15 cellular contexts compared by ENCODE assay signal in the genomic region with DNA sequence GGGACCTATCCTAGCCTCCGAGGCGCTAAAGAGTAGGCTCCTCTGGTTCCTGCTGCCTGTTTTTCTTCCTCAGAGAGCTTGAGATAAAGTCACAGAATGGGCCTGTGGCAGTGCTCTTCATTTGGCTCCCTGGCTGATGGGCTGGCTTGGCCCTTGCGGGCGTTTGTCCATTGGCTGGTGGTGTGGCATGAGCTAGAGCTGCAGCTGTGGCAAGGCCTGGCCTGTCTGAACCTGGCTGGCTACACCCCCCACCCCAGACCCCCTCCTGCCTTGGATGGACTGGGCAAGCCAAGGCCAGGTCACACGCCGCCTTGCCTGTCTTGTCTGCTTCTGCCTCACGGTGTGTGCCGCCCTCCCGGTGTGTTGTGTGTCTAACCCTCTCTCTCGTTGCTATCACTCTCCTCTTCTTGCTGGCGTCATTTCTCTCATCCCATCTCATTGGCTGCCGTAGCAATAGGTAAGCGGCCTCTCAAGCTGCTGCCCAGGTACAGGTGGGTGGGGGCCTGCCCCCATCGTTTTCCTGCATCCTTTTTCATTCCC. TPM values are rescaled to one million over a fixed set of nuclear protein-coding genes. Genes with fewer than 3 reads are reported as not detected.
DNase-seq lines count a peak whose midpoint lies in the region; ATAC-seq and TF ChIP-seq lines count a peak whose summit lies in the region.
"Had no signal": no experiment of that assay in that cellular context is flagged by ENCODE, and none has a peak within 500 bp of the region (broad histone marks: within the 10 kb centered on the region; RNA-seq: fewer than 3 reads in every experiment).

No MANE protein-coding gene starts in this region.

- H3K9me3 ChIP-seq in right cardiac atrium (ENCODE audit: control insufficient read depth, low read length) = no peaks in the 10 kb centered on the region

- no peak overlapping the region for H3K27ac ChIP-seq in right cardiac atrium (ENCODE audit: low read length)

- no peaks in the 10 kb centered on the region for H3K9me3 Mint-ChIP-seq in nephron progenitor cell
- H3K9me3 Mint-ChIP-seq: activated B cell treated with CpG ODN at 0.5 μM for 24 hours; activated T-cell treated with anti-CD3 and anti-CD28 coated beads, Interleukin-2, amount 50 U/mL, for 4 hours; CD14-positive monocyte had no signal

- H3K27ac Mint-ChIP-seq in nephron progenitor cell = peak overlapping the region; percentile 98
- H3K27ac Mint-ChIP-seq: activated B cell treated with CpG ODN at 0.5 μM for 24 hours had no signal

- DNase-seq in right cardiac atrium = peak in 2 of 3 donors; percentile 49 to 56
- no peak for DNase-seq in Right ventricle myocardium inferior (ENCODE audit: missing footprints)
- DNase-seq in choroid plexus epithelial cell (ENCODE audit: low read depth) = no peak
- DNase-seq in nephron progenitor cell = no peak
- no peak for DNase-seq in activated CD4-positive, alpha-beta T cell treated with anti-CD3 and anti-CD28 coated beads for 1 hour
- no peak for DNase-seq in activated CD8-positive, alpha-beta memory T cell treated with anti-CD3 and anti-CD28 coated beads, Interleukin-2, amount 50 U/mL, for 4 hours
- DNase-seq: activated B cell treated with CpG ODN at 0.5 μM for 24 hours; activated T-cell treated with anti-CD3 and anti-CD28 coated beads, Interleukin-2, amount 50 U/mL, for 4 hours; cortex of kidney; GOT3; midbrain; stimulated activated CD8-positive, alpha-beta memory T cell treated with anti-CD3 and anti-CD28 coated beads, Interleukin-4, amount 100 ng/mL, for 48 hours had no signal

- peaks cover 37% of the 10 kb centered on the region for H3K4me1 Mint-ChIP-seq in nephron progenitor cell

- no peak for ATAC-seq in right cardiac atrium
- no peak for ATAC-seq in Right ventricle myocardium inferior
- no peak for ATAC-seq in GM19397 (IDR thresholded peaks at IDR 0.05; ENCODE audit: unreplicated experiment)
- no peak for ATAC-seq in GM18520 (IDR thresholded peaks at IDR 0.05; ENCODE audit: unreplicated experiment)
- ATAC-seq: activated T-cell treated with anti-CD3 and anti-CD28 coated beads, Interleukin-2, amount 50 U/mL, for 4 hours had no signal

- H3K27me3 ChIP-seq in right cardiac atrium (ENCODE audit: control insufficient read depth, insufficient read depth) = no peaks in the 10 kb centered on the region

- TF ChIP-seq CTCF in choroid plexus epithelial cell (conservative IDR thresholded peaks at IDR 0.05; ENCODE audit: low read depth, low read length) = no peak
- no peak for TF ChIP-seq CTCF in nephron progenitor cell (IDR thresholded peaks at IDR 0.05)

- H3K4me3 ChIP-seq in right cardiac atrium (ENCODE audit: low read length) (no peak overlapping the region), choroid plexus epithelial cell (ENCODE audit: low read depth, low read length) (peak overlapping the region; percentile 100)

- intact Hi-C loops in right cardiac atrium (cut with DNase I) (no loop called here), Right ventricle myocardium inferior (cut with DNase I) (no loop called here)

- peaks cover 9% of the 10 kb centered on the region for H3K4me1 ChIP-seq in right cardiac atrium (ENCODE audit: control insufficient read depth, insufficient read depth, low read length)

- H3K36me3 Mint-ChIP-seq in nephron progenitor cell (ENCODE audit: low read depth) = peaks cover 45% of the 10 kb centered on the region

- H3K27me3 Mint-ChIP-seq in nephron progenitor cell (ENCODE audit: low read depth, poor library complexity) = peaks cover 4% of the 10 kb centered on the region
- H3K27me3 Mint-ChIP-seq: activated B cell treated with CpG ODN at 0.5 μM for 24 hours had no signal

- WGBS in right cardiac atrium = 87% methylated on average over 14 of the region's 14 CpGs

- H3K4me3 Mint-ChIP-seq in nephron progenitor cell = peak overlapping the region; percentile 99
- H3K4me3 Mint-ChIP-seq: activated T-cell treated with anti-CD3 and anti-CD28 coated beads, Interleukin-2, amount 50 U/mL, for 4 hours had no signal

RNA-seq across cellular contexts. Expression of a gene that starts 3.2 kb away (rescaled TPM):
- total RNA-seq in right cardiac atrium = 100 to 1,000 TPM; 271 to 340 (median 329) TPM
- 330 TPM for polyA plus RNA-seq in right cardiac atrium
- total RNA-seq in Right ventricle myocardium inferior = 269 TPM

RNA-seq across cellular contexts. Expression of a gene that starts 8.2 kb away (rescaled TPM):
- total RNA-seq in right cardiac atrium (10 to 100 TPM; 59.2 to 72.9 (median 63.5) TPM), Right ventricle myocardium inferior (68.2 TPM)
- 50.9 TPM for polyA plus RNA-seq in right cardiac atrium

RNA-seq across cellular contexts. Expression of a gene that starts 22.7 kb away (rescaled TPM):
- total RNA-seq in right cardiac atrium (10 to 100 TPM; 61.1 to 67.4 (median 65.3) TPM), Right ventricle myocardium inferior (60.7 TPM)
- 39.8 TPM for polyA plus RNA-seq in right cardiac atrium

RNA-seq across cellular contexts. Expression of a gene that starts 42.7 kb away (rescaled TPM):
- total RNA-seq in right cardiac atrium (10 to 100 TPM; 30.8 to 34.5 (median 33.0) TPM), Right ventricle myocardium inferior (32.2 TPM)
- 28.3 TPM for polyA plus RNA-seq in right cardiac atrium

RNA-seq across cellular contexts. Expression of a gene that starts 51.5 kb away (rescaled TPM):
- total RNA-seq in right cardiac atrium (not detected), Right ventricle myocardium inferior (not detected)
- polyA plus RNA-seq in right cardiac atrium = 0.07 TPM

Comparison
In these comparisons a context has a peak if more than half of its experiments do, and no peak if none do; other contexts are left out.
1. DNase-seq: peak in right cardiac atrium (2 of 3); none in Right ventricle myocardium inferior (single experiment), choroid plexus epithelial cell (single experiment), nephron progenitor cell (single experiment), activated CD4-positive, alpha-beta T cell treated with anti-CD3 and anti-CD28 coated beads for 1 hour (single experiment) and activated CD8-positive, alpha-beta memory T cell treated with anti-CD3 and anti-CD28 coated beads, Interleukin-2, amount 50 U/mL, for 4 hours (single experiment).